8 cellular contexts compared by ENCODE assay signal in the genomic region with DNA sequence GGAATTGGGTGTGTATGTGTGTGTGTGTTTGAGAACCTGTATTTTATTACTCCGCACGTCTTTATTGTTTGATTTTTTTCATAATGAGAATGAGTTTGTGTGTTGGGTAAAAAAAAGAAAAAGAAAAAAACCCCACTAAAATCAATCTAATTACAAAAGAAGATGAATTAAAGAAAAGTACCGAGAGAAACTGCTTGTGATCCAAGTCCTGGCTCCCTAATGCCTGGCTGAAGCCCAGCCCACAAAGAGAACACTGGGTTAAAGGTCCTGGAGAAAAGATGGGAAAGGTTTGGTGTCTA. TPM values are rescaled to one million over a fixed set of nuclear protein-coding genes. Genes with fewer than 3 reads are reported as not detected.
DNase-seq lines count a peak whose midpoint lies in the region; ATAC-seq and TF ChIP-seq lines count a peak whose summit lies in the region.

No MANE protein-coding gene starts in this region.

- H3K4me1 ChIP-seq in RWPE2 (ENCODE audit: insufficient read depth, poor library complexity, severe bottlenecking), result peaks cover 16% of the 10 kb centered on the region
- H3K4me1 ChIP-seq in rectal smooth muscle tissue (ENCODE audit: control insufficient read depth, insufficient read depth, low read length), result peaks cover 16% of the 10 kb centered on the region

- no peak for ATAC-seq in RWPE2 (ENCODE audit: low read depth)
- ATAC-seq in GM19324 (IDR thresholded peaks at IDR 0.05; ENCODE audit: low FRiP score, unreplicated experiment), result no peak
- ATAC-seq in GM21360 (IDR thresholded peaks at IDR 0.05; ENCODE audit: unreplicated experiment), result no peak

- H3K27me3 ChIP-seq in RWPE2 (ENCODE audit: insufficient read depth, poor library complexity, severe bottlenecking), result no peaks in the 10 kb centered on the region
- no peaks in the 10 kb centered on the region for H3K27me3 ChIP-seq in rectal smooth muscle tissue (ENCODE audit: control insufficient read depth, insufficient read depth, low read length)

- H3K36me3 ChIP-seq in RWPE2 (ENCODE audit: low read depth) (peaks cover 38% of the 10 kb centered on the region), rectal smooth muscle tissue (ENCODE audit: control insufficient read depth, insufficient read depth, low read length) (peaks cover 10% of the 10 kb centered on the region)

- H3K9ac ChIP-seq in rectal smooth muscle tissue (ENCODE audit: low read length), result no peak overlapping the region

- no peak for TF ChIP-seq CTCF in GM12864 (IDR thresholded peaks at IDR 0.05; ENCODE audit: low read depth, low read length, missing control alignments)
- TF ChIP-seq CTCF in RWPE2 (IDR thresholded peaks at IDR 0.05; ENCODE audit: poor library complexity, severe bottlenecking), result no peak
- TF ChIP-seq CTCF in fibroblast of villous mesenchyme (IDR thresholded peaks at IDR 0.05; ENCODE audit: insufficient read depth, low read depth, low read length), result no peak
- no peak for TF ChIP-seq CTCF in GM10248 (IDR thresholded peaks at IDR 0.05; ENCODE audit: control extremely low read depth, extremely low read depth, low read depth, missing control alignments)

- POLR2A ChIA-PET in GM10248 (lab: Yijun Ruan, JAX), result interaction anchor here (1.6 kb wide), 1 partner anchor 15 kb away, joined by 8 read pairs; the partner anchor contains the start of gene PABPN1

- H3K4me3 ChIP-seq in GM12864 (ENCODE audit: low read depth, low read length), result peak overlapping the region; percentile 87
- peak overlapping the region; percentile 81 for H3K4me3 ChIP-seq in RWPE2 (ENCODE audit: severe bottlenecking)
- peak overlapping the region; percentile 94 for H3K4me3 ChIP-seq in fibroblast of villous mesenchyme (ENCODE audit: low read depth, low read length)
- peak overlapping the region; percentile 93 for H3K4me3 ChIP-seq in rectal smooth muscle tissue (ENCODE audit: low read length)

- DNase-seq in GM12864 (ENCODE audit: low read depth) (no peak), RWPE2 (ENCODE audit: low spot score) (no peak), fibroblast of villous mesenchyme (ENCODE audit: low read depth) (peak; percentile 58), GM10248 (ENCODE audit: extremely low spot score) (no peak), NK-92 (lab: John Stamatoyannopoulos, UW; ENCODE audit: unreplicated experiment) (no peak)

- H3K27ac ChIP-seq in RWPE2 (ENCODE audit: poor library complexity, severe bottlenecking) (peak overlapping the region; percentile 65), rectal smooth muscle tissue (ENCODE audit: low read depth, low read length) (peak overlapping the region; percentile 87)

- CTCF ChIA-PET in GM10248 (lab: Yijun Ruan, JAX), result interaction anchor here (1.5 to 16.2 kb wide), 4 partner anchors 11 to 21 kb away, joined by 4 to 136 read pairs (median 8); partner anchors contain the start of gene PABPN1

- no peaks in the 10 kb centered on the region for H3K9me3 ChIP-seq in RWPE2 (ENCODE audit: severe bottlenecking)

RNA-seq across cellular contexts. Expression of gene BCL2L2, which starts 0.6 kb away (rescaled TPM):
- total RNA-seq in fibroblast of villous mesenchyme, result 17.7 and 20.7 TPM in 2 replicates

RNA-seq across cellular contexts. Expression of gene PPP1R3E, which starts 3.4 kb away (rescaled TPM):
- total RNA-seq in fibroblast of villous mesenchyme, result 3.0 and 5.8 TPM in 2 replicates

RNA-seq across cellular contexts. Expression of gene PABPN1, which starts 15.2 kb away (rescaled TPM):
- 51.2 and 75.1 TPM in 2 replicates for total RNA-seq in fibroblast of villous mesenchyme

RNA-seq across cellular contexts. Expression of gene HOMEZ, which starts 20.1 kb away (rescaled TPM):
- 4.2 and 6.0 TPM in 2 replicates for total RNA-seq in fibroblast of villous mesenchyme

RNA-seq across cellular contexts. Expression of gene SLC22A17, which starts 46.6 kb away (rescaled TPM):
- total RNA-seq in fibroblast of villous mesenchyme, result 14.8 and 16.4 TPM in 2 replicates
